Comparison of ENCODE assay signal across 19 cellular contexts in the genomic region with DNA sequence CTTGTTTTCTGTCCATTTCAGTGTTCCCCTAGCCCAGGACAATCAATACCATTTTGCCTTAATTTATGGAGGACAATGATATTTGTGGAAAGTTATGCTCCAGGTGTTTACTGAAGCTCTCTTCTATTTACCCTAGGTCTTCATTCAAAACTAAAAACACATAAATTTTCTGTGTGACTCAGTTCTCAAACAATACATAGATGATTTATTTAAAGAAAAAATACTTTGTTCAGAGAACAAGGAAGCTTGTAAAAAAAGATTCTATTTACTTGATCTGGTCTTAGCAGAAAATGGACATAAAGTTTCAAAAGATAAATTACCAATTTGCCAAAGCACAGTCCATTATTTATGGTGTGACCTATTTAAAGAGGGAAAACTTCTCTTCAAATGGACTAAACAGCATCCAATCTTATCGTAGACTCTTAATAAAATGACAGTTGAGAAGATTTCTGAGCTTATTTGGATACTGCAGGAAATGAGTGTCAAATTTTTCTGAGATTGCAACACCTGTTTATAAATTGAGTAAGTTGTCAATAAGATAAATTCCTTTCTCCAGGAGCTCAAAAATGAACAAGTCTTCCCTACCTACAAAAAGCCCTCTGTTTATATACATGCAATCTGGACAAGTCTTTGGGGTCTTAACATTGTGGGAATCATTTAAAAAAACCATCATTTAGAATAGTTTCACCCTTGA.
DNase-seq lines count a peak whose midpoint lies in the region; ATAC-seq, FAIRE-seq and TF ChIP-seq lines count a peak whose summit lies in the region.
"Had no signal": no experiment of that assay in that cellular context is flagged by ENCODE, and none has a peak within 500 bp of the region (broad histone marks: within the 10 kb centered on the region; RNA-seq: fewer than 3 reads in every experiment).

No MANE protein-coding gene starts in this region.

- H3K79me2 ChIP-seq in keratinocyte (ENCODE audit: control insufficient read depth, insufficient read depth, low read length), result no peaks in the 10 kb centered on the region

- no peaks in the 10 kb centered on the region for H4K20me1 ChIP-seq in keratinocyte (ENCODE audit: control insufficient read depth, extremely low read depth, insufficient read depth, low read length)

- CTCF ChIA-PET in A549 (lab: Yijun Ruan, JAX), result interaction anchor here (1.4 kb wide), 1 partner anchor 16 kb away, joined by 3 read pairs; no protein-coding TSS in a partner anchor

- H3K9me1 ChIP-seq in keratinocyte (ENCODE audit: control insufficient read depth, extremely low read depth, insufficient read depth, low read length), result no peaks in the 10 kb centered on the region

- H3K27ac ChIP-seq in A549, result peak overlapping the region; percentile 55 to 62
- no peak overlapping the region for H3K27ac ChIP-seq in keratinocyte (ENCODE audit: control insufficient read depth, insufficient read depth, low read length)
- no peak overlapping the region for H3K27ac ChIP-seq in heart right ventricle
- no peak overlapping the region for H3K27ac ChIP-seq in psoas muscle
- no peak overlapping the region for H3K27ac ChIP-seq in brain microvascular endothelial cell
- H3K27ac ChIP-seq: 22Rv1 had no signal

- H3K9me3 ChIP-seq in A549 (no peaks in the 10 kb centered on the region; the same call in 2 of the 3 replicates), keratinocyte (ENCODE audit: control insufficient read depth, low read depth, low read length) (no peaks in the 10 kb centered on the region), heart right ventricle (no peaks in the 10 kb centered on the region), psoas muscle (no peaks in the 10 kb centered on the region)
- H3K9me3 ChIP-seq: BE2C, HAP-1 had no signal

- TF ChIP-seq RAD21 in A549 (conservative IDR thresholded peaks at IDR 0.05 in 1 of 2, IDR thresholded peaks at IDR 0.05 in 1 of 2), result peak in 1 of 2 experiments; percentile 36; a peak in 1 of 5 replicates

- TF ChIP-seq CTCF in A549 (IDR thresholded peaks at IDR 0.05), result no peak
- TF ChIP-seq CTCF in keratinocyte (optimal IDR thresholded peaks at IDR 0.05 in 1 of 3, IDR thresholded peaks at IDR 0.05 in 1 of 3, conservative IDR thresholded peaks at IDR 0.05 in 1 of 3; ENCODE audit: extremely low read depth in 1 of 3, insufficient read depth in 2 of 3, low read length in 3 of 3), result no peak
- TF ChIP-seq CTCF in heart right ventricle (IDR thresholded peaks at IDR 0.05), result no peak
- no peak for TF ChIP-seq CTCF in psoas muscle (IDR thresholded peaks at IDR 0.05)
- no peak for TF ChIP-seq CTCF in brain microvascular endothelial cell (IDR thresholded peaks at IDR 0.05; ENCODE audit: low read depth, low read length, missing control alignments)

- no peak overlapping the region for H3K9ac ChIP-seq in keratinocyte (ENCODE audit: control insufficient read depth, extremely low read depth, insufficient read depth, low read length)

- H2AFZ ChIP-seq in keratinocyte (ENCODE audit: control insufficient read depth, low read length), result no peak overlapping the region

- ATAC-seq in A549 (peak in 1 of 2 experiments; percentile 71; a peak in 3 of 6 replicates), heart right ventricle (no peak), psoas muscle (no peak)

- DNase-seq in A549 (ENCODE audit: low read depth in 1 of 2, low spot score in 1 of 2) (peak in 1 of 2 experiments; percentile 56), H54 (ENCODE audit: insufficient read length, low spot score) (no peak), NCI-H1930 (lab: John Stamatoyannopoulos, UW) (peak; percentile 3 to 41), keratinocyte (ENCODE audit: low read depth, low spot score) (no peak), heart right ventricle (no peak), psoas muscle (no peak), brain microvascular endothelial cell (no peak)
- DNase-seq: BE2C; C1 segment of cervical spinal cord; CD4-positive, CD25-positive, alpha-beta regulatory T cell; CD8-positive, alpha-beta memory T cell; COR-L47; DMS 273 treated with DMSO at 0.1 percent for 48 hours; DMS79; GF-D8; KG1 had no signal

- H3K4me1 ChIP-seq in A549 (peaks cover 24% of the 10 kb centered on the region), keratinocyte (ENCODE audit: control insufficient read depth, extremely low read depth, insufficient read depth, low read length) (peaks cover 11% of the 10 kb centered on the region), heart right ventricle (no peaks in the 10 kb centered on the region), psoas muscle (no peaks in the 10 kb centered on the region)
- H3K4me1 ChIP-seq: BE2C, HAP-1 had no signal

- dilution Hi-C loops in keratinocyte (cut with MboI; ENCODE audit: extremely low pct_ligation_motif_present, low sequenced_read_pairs), result no loop called here

- TF ChIP-seq POLR2A in A549 (IDR thresholded peaks at IDR 0.05; ENCODE audit: low read length), result no peak
- TF ChIP-seq POLR2A in H54 (IDR thresholded peaks at IDR 0.05; ENCODE audit: low read depth, low read length), result no peak

- H3K4me2 ChIP-seq in A549, result peak overlapping the region; percentile 25
- no peak overlapping the region for H3K4me2 ChIP-seq in keratinocyte (ENCODE audit: control insufficient read depth, extremely low read depth, insufficient read depth, low read depth, low read length)

- in situ Hi-C loops in brain microvascular endothelial cell (cut with HindIII; ENCODE audit: low pct_ligation_motif_present, low sequenced_read_pairs), result no loop called here

- FAIRE-seq in A549 (lab: Jason Lieb, UNC), result no peak
- peak; percentile 96 for FAIRE-seq in H54 (lab: Jason Lieb, UNC)
- FAIRE-seq in keratinocyte (lab: Jason Lieb, UNC), result peak; percentile 9
- FAIRE-seq: H1 had no signal

- no peaks in the 10 kb centered on the region for H3K36me3 ChIP-seq in keratinocyte (ENCODE audit: control insufficient read depth in 2 of 2, extremely low read depth in 1 of 2, insufficient read depth in 2 of 2, low read length in 2 of 2)
- H3K36me3 ChIP-seq in heart right ventricle, result no peaks in the 10 kb centered on the region
- no peaks in the 10 kb centered on the region for H3K36me3 ChIP-seq in psoas muscle (ENCODE audit: insufficient read depth in 1 of 2, low read depth in 1 of 2)
- no peaks in the 10 kb centered on the region for H3K36me3 ChIP-seq in brain microvascular endothelial cell (replicated peaks)
- H3K36me3 ChIP-seq: BE2C, HAP-1 had no signal

- H3K27me3 ChIP-seq in keratinocyte (ENCODE audit: control insufficient read depth, extremely low read depth, insufficient read depth, low read length) (no peaks in the 10 kb centered on the region), heart right ventricle (no peaks in the 10 kb centered on the region), psoas muscle (ENCODE audit: insufficient read depth in 3 of 3, low read length in 2 of 3) (no peaks in the 10 kb centered on the region), brain microvascular endothelial cell (replicated peaks) (no peaks in the 10 kb centered on the region)
- H3K27me3 ChIP-seq: BE2C had no signal

- H3K4me3 ChIP-seq in A549 (no peak overlapping the region), keratinocyte (ENCODE audit: control insufficient read depth in 2 of 3, extremely low read depth in 1 of 3, insufficient read depth in 2 of 3, low read depth in 1 of 3, low read length in 3 of 3) (no peak overlapping the region), heart right ventricle (no peak overlapping the region), psoas muscle (no peak overlapping the region), brain microvascular endothelial cell (ENCODE audit: low read depth, low read length) (no peak overlapping the region)
- H3K4me3 ChIP-seq: HAP-1 had no signal

- WGBS in A549 (ENCODE audit: missing lambda C conversion rate), result 3% methylated on average over 1 of the region's 1 CpG
- 58 to 73% methylated on average over 1 of the region's 1 CpG for WGBS in heart right ventricle, 2 donors
- 31 to 46% (median 40%) methylated on average over 1 of the region's 1 CpG for WGBS in psoas muscle, 3 donors

- POLR2A ChIA-PET in A549 (lab: Yijun Ruan, JAX), result no interaction called here

- intact Hi-C loops in heart right ventricle (cut with DNase I) (no loop called here), psoas muscle (cut with DNase I) (no loop called here)

- TF ChIP-seq EP300 in A549 (IDR thresholded peaks at IDR 0.05), result no peak

TF ChIP-seq in A549, 52 proteins besides CTCF, POLR2A, EP300 and RAD21:
- TF ChIP-seq PHF8 (IDR thresholded peaks at IDR 0.05; ENCODE audit: borderline replicate concordance, low read depth), result no peak
- TF ChIP-seq CEBPB (IDR thresholded peaks at IDR 0.05), result peak; percentile 74 to 87; a peak in 3 of 4 replicates
- no peak for TF ChIP-seq FOSL2 (IDR thresholded peaks at IDR 0.05)
- peak; percentile 39; the same call in 1 of the 2 replicates for TF ChIP-seq FOSL2 (CRISPR knock-in tag; IDR thresholded peaks at IDR 0.05)
- peak; percentile 78 for TF ChIP-seq GATA3 (IDR thresholded peaks at IDR 0.05; ENCODE audit: borderline replicate concordance)
- TF ChIP-seq JUNB (IDR thresholded peaks at IDR 0.05), result peak; percentile 71
- TF ChIP-seq MAZ (IDR thresholded peaks at IDR 0.05; ENCODE audit: borderline replicate concordance, low read depth, low read length), result no peak

Comparison
In these comparisons a context has a peak if more than half of its experiments do, and no peak if none do; other contexts are left out.
1. DNase-seq: peak in NCI-H1930 (2 of 2); none in H54 (single experiment), keratinocyte (single experiment), heart right ventricle (0 of 2), psoas muscle (0 of 2) and brain microvascular endothelial cell (single experiment).
2. H3K27ac ChIP-seq: peak in A549 (2 of 2); none in keratinocyte (single experiment), heart right ventricle (0 of 10), psoas muscle (single experiment) and brain microvascular endothelial cell (single experiment).